ENCODE assay signal across 1 cellular context in genomic region chr11:10750838-10751580, GRCh38.
A peak's percentile ranks its signal among the peaks of the same experiment; 100 is the strongest.
TF ChIP-seq lines count a peak whose summit lies in the region.

Gene CTR9 (plus strand): TSS chr11:10751246. CDS start chr11:10751413, 167 bp downstream.

TF ChIP-seq in K562, 482 proteins besides CTCF, POLR2A, EP300 and RAD21 (continued from another document and continues in another):
- TF ChIP-seq ZNF280B (CRISPR knock-in tag; IDR thresholded peaks at IDR 0.05) (no peak), HMG20B (CRISPR knock-in tag; IDR thresholded peaks at IDR 0.05) (no peak), ARNT (IDR thresholded peaks at IDR 0.05) (no peak), HNRNPH1 (optimal IDR thresholded peaks at IDR 0.05; ENCODE audit: low read depth, low read length) (no peak), DIDO1 (tag; IDR thresholded peaks at IDR 0.05; ENCODE audit: low read depth) (peak; percentile 74), HSF4 (CRISPR knock-in tag; IDR thresholded peaks at IDR 0.05; ENCODE audit: borderline replicate concordance) (no peak), PHB2 (IDR thresholded peaks at IDR 0.05; ENCODE audit: low read depth) (no peak), NELFE (IDR thresholded peaks at IDR 0.05; ENCODE audit: insufficient read depth, insufficient read length) (no peak), DDX20 (tag; IDR thresholded peaks at IDR 0.05; ENCODE audit: low read depth) (no peak), NCOA4 (IDR thresholded peaks at IDR 0.05; ENCODE audit: partially characterized antibody) (no peak), ZC3H11A (IDR thresholded peaks at IDR 0.05; ENCODE audit: low read depth, low read length) (no peak), HDGF (IDR thresholded peaks at IDR 0.05) (no peak), HDAC2 (IDR thresholded peaks at IDR 0.05) (peak; percentile 33; the same call in 1 of the 2 replicates), GABPB1 (CRISPR knock-in tag; IDR thresholded peaks at IDR 0.05) (peak; percentile 99), CREB3L1 (IDR thresholded peaks at IDR 0.05; ENCODE audit: borderline replicate concordance, low read depth) (peak; percentile 88), ZNF23 (CRISPR knock-in tag; IDR thresholded peaks at IDR 0.05) (no peak), MXI1 (IDR thresholded peaks at IDR 0.05; ENCODE audit: low read depth, low read length) (peak; percentile 70; the same call in 1 of the 2 replicates), CBX2 (IDR thresholded peaks at IDR 0.05; ENCODE audit: insufficient read depth, low read length, poor library complexity, severe bottlenecking) (no peak), FIP1L1 (IDR thresholded peaks at IDR 0.05; ENCODE audit: low read depth, low read length, poor library complexity, severe bottlenecking) (peak; percentile 82), BCL6 (CRISPR knock-in tag; IDR thresholded peaks at IDR 0.05) (no peak), MYBL2 (IDR thresholded peaks at IDR 0.05; ENCODE audit: low read depth) (no peak), MYBL2 (CRISPR knock-in tag; IDR thresholded peaks at IDR 0.05; ENCODE audit: borderline replicate concordance) (no peak), NFE2 (IDR thresholded peaks at IDR 0.05; ENCODE audit: low read depth) (no peak), GTF2F1 (IDR thresholded peaks at IDR 0.05; ENCODE audit: low read depth, low read length) (no peak), TBL1XR1 (IDR thresholded peaks at IDR 0.05; ENCODE audit: low read length in 2 of 2) (no peak), GTF2A2 (tag; IDR thresholded peaks at IDR 0.05) (no peak), SRSF7 (optimal IDR thresholded peaks at IDR 0.05; ENCODE audit: low read depth, low read length) (no peak), TAF7 (tag; IDR thresholded peaks at IDR 0.05) (no peak; the same call in 1 of the 2 replicates), MXD1 (CRISPR knock-in tag; IDR thresholded peaks at IDR 0.05; ENCODE audit: borderline replicate concordance, poor library complexity, severe bottlenecking) (no peak), ARID4B (CRISPR knock-in tag; IDR thresholded peaks at IDR 0.05) (peak; percentile 98), ARID2 (IDR thresholded peaks at IDR 0.05) (no peak), DLX4 (CRISPR knock-in tag; IDR thresholded peaks at IDR 0.05) (no peak), TAF1 (IDR thresholded peaks at IDR 0.05; ENCODE audit: control insufficient read depth, extremely low read depth, insufficient read depth, low read length, severe bottlenecking) (peak; percentile 93), EP400 (IDR thresholded peaks at IDR 0.05) (peak; percentile 95), DMBX1 (CRISPR knock-in tag; IDR thresholded peaks at IDR 0.05; ENCODE audit: borderline replicate concordance) (peak; percentile 14; the same call in 1 of the 2 replicates), HMGXB4 (CRISPR knock-in tag; IDR thresholded peaks at IDR 0.05) (no peak), CREM (IDR thresholded peaks at IDR 0.05; ENCODE audit: low read depth) (peak; percentile 84), PTRF (tag; IDR thresholded peaks at IDR 0.05) (no peak), SMARCA4 (IDR thresholded peaks at IDR 0.05) (no peak), ETV5 (CRISPR knock-in tag; IDR thresholded peaks at IDR 0.05; ENCODE audit: low read depth) (peak; percentile 86), CHD1 (IDR thresholded peaks at IDR 0.05; ENCODE audit: low read length) (no peak), ATF3 (IDR thresholded peaks at IDR 0.05) (peak; percentile 44), ATF3 (CRISPR knock-in tag; conservative IDR thresholded peaks at IDR 0.05) (no peak; the same call in 1 of the 2 replicates), CLOCK (CRISPR knock-in tag; IDR thresholded peaks at IDR 0.05; ENCODE audit: borderline replicate concordance) (no peak), MTA2 (IDR thresholded peaks at IDR 0.05; ENCODE audit: low read depth) (peak; percentile 81), FOXA1 (IDR thresholded peaks at IDR 0.05; ENCODE audit: borderline replicate concordance) (no peak), NR0B1 (IDR thresholded peaks at IDR 0.05; ENCODE audit: partially characterized antibody) (no peak), ZNF232 (CRISPR knock-in tag; IDR thresholded peaks at IDR 0.05) (no peak), RUNX1 (IDR thresholded peaks at IDR 0.05; ENCODE audit: low read depth) (no peak), NCOA6 (IDR thresholded peaks at IDR 0.05) (no peak), STAT5B (CRISPR knock-in tag; IDR thresholded peaks at IDR 0.05) (no peak), BRD9 (IDR thresholded peaks at IDR 0.05; ENCODE audit: low read depth, partially characterized antibody) (no peak), YY1 (IDR thresholded peaks at IDR 0.05; ENCODE audit: borderline replicate concordance in 1 of 3, control insufficient read depth in 1 of 3, extremely low read depth in 1 of 3, insufficient read depth in 3 of 3, insufficient read length in 1 of 3, insufficient replicate concordance in 2 of 3, low read depth in 1 of 3, low read length in 2 of 3) (peak in 2 of 3 experiments; percentile 69)
